In genomic region chr3:12886106-12886679, GRCh38 we compare ENCODE assay signal across 12 cellular contexts. TPM values are rescaled to one million over a fixed set of nuclear protein-coding genes. Genes with fewer than 3 reads are reported as not detected.
DNase-seq lines count a peak whose midpoint lies in the region; ATAC-seq, FAIRE-seq and TF ChIP-seq lines count a peak whose summit lies in the region.
"Had no signal": no experiment of that assay in that cellular context is flagged by ENCODE, and none has a peak within 500 bp of the region (broad histone marks: within the 10 kb centered on the region; RNA-seq: fewer than 3 reads in every experiment).

No MANE protein-coding gene starts in this region.

- H3K27ac ChIP-seq in GM12878 (ENCODE audit: control insufficient read depth, insufficient read depth) (peak overlapping the region; percentile 75), gastroesophageal sphincter (no peak overlapping the region), transverse colon (no peak overlapping the region)
- H3K27ac ChIP-seq: lower lobe of right lung, sigmoid colon, SK-N-MC had no signal

- H3K4me2 ChIP-seq in GM12878 (ENCODE audit: control insufficient read depth, insufficient read depth) = peak overlapping the region; percentile 90

- H3K4me1 ChIP-seq in GM12878 (ENCODE audit: control insufficient read depth, insufficient read depth, low read length) = peaks cover 50% of the 10 kb centered on the region
- peaks cover 0 to 22% (median 0%) of the 10 kb centered on the region in 3 donors for H3K4me1 ChIP-seq in gastroesophageal sphincter
- no peaks in the 10 kb centered on the region for H3K4me1 ChIP-seq in transverse colon
- H3K4me1 ChIP-seq: lower lobe of right lung had no signal

- RAD21 ChIA-PET in GM12878 (lab: Charles Lee; ENCODE audit: unreplicated experiment) = interaction anchor here (1.0 to 2.2 kb wide), 4 partner anchors 15 to 98 kb away, joined by 4 to 6 read pairs (median 4); partner anchors contain the start of gene RPL32

- FAIRE-seq in GM12878 (lab: Jason Lieb, UNC) = peak; percentile 84

- TF ChIP-seq EP300 in GM12878 (IDR thresholded peaks at IDR 0.05; ENCODE audit: borderline replicate concordance in 1 of 2, control insufficient read depth in 1 of 2, low read depth in 2 of 2, low read length in 2 of 2) (no peak), gastroesophageal sphincter (IDR thresholded peaks at IDR 0.05) (no peak), transverse colon (IDR thresholded peaks at IDR 0.05; ENCODE audit: low read depth) (no peak)

- H3K9me3 ChIP-seq in GM12878 (replicated peaks; ENCODE audit: control insufficient read depth, insufficient read depth, low read length) = no peaks in the 10 kb centered on the region; the same call in 2 of the 3 replicates
- H3K9me3 ChIP-seq in gastroesophageal sphincter = no peaks in the 10 kb centered on the region
- no peaks in the 10 kb centered on the region for H3K9me3 ChIP-seq in transverse colon
- H3K9me3 ChIP-seq: lower lobe of right lung, sigmoid colon had no signal

- no peak for TF ChIP-seq POLR2A in GM12878 (IDR thresholded peaks at IDR 0.05; ENCODE audit: low read depth, low read length)
- TF ChIP-seq POLR2A in gastroesophageal sphincter (IDR thresholded peaks at IDR 0.05) = no peak
- no peak for TF ChIP-seq POLR2A in transverse colon (IDR thresholded peaks at IDR 0.05)

- BruUV-seq in GM12878 (replicated peaks; lab: Mats Ljungman, UMichigan) = no TSS peak

- H3K9ac ChIP-seq in GM12878 (ENCODE audit: control insufficient read depth, insufficient read depth, low read length) = peak overlapping the region; percentile 45; the same call in 1 of the 2 replicates

- ATAC-seq in HG03108 (IDR thresholded peaks at IDR 0.05; ENCODE audit: unreplicated experiment) = peak; percentile 44
- peak; percentile 81 for ATAC-seq in GM12878
- ATAC-seq in stimulated activated naive CD8-positive, alpha-beta T cell treated with anti-CD3 and anti-CD28 coated beads, Interleukin-15, amount 100 ng/mL, for 72 hours = peak; percentile 73
- no peak for ATAC-seq in gastroesophageal sphincter
- ATAC-seq: lower lobe of right lung had no signal

- H3K4me3 ChIP-seq in GM12878 (no peak overlapping the region), gastroesophageal sphincter (no peak overlapping the region), transverse colon (no peak overlapping the region)
- H3K4me3 ChIP-seq: lower lobe of right lung, sigmoid colon, SK-N-MC had no signal

- H3K27ac Mint-ChIP-seq in activated naive CD4-positive, alpha-beta T cell treated with anti-CD3 and anti-CD28 coated beads for 36 hours = no peak overlapping the region
- peak overlapping the region; percentile 30 to 90 for H3K27ac Mint-ChIP-seq in stimulated activated naive CD8-positive, alpha-beta T cell treated with anti-CD3 and anti-CD28 coated beads, Interleukin-15, amount 100 ng/mL, for 72 hours

- intact Hi-C loops in activated naive CD4-positive, alpha-beta T cell treated with anti-CD3 and anti-CD28 coated beads for 36 hours (cut with micrococcal nuclease) = no loop called here
- intact Hi-C loops in GM12878 (cut with micrococcal nuclease; ENCODE audit: unreplicated experiment) (no loop called here), transverse colon (cut with DNase I; ENCODE audit: low total_unique reads) (no loop called here)

- WGBS in GM12878 (ENCODE audit: insufficient coverage, insufficient replicate concordance, low lambda C conversion rate, missing lambda C conversion rate) = 2% methylated on average over 10 of the region's 10 CpGs
- WGBS in gastroesophageal sphincter (ENCODE audit: low coverage in 1 of 2), 2 donors = 62 to 81% methylated on average over 4 to 6 of the region's 10 CpGs
- WGBS in transverse colon (ENCODE audit: low coverage in 1 of 2), 2 donors = 18 to 52% methylated on average over 5 to 10 of the region's 10 CpGs

- H2AFZ ChIP-seq in GM12878 (ENCODE audit: control insufficient read depth, low read depth, low read length) = peak overlapping the region; percentile 40

- H3K79me2 ChIP-seq in GM12878 (ENCODE audit: control insufficient read depth, insufficient read depth, low read length) = no peaks in the 10 kb centered on the region

- no peak for TF ChIP-seq RAD21 in GM12878 (IDR thresholded peaks at IDR 0.05; ENCODE audit: insufficient read depth, low read depth, low read length)

- no peak overlapping the region for H3K4me3 Mint-ChIP-seq in activated naive CD4-positive, alpha-beta T cell treated with anti-CD3 and anti-CD28 coated beads for 36 hours
- peak overlapping the region; percentile 57 to 62 for H3K4me3 Mint-ChIP-seq in stimulated activated naive CD8-positive, alpha-beta T cell treated with anti-CD3 and anti-CD28 coated beads, Interleukin-15, amount 100 ng/mL, for 72 hours

- peak; percentile 62 for DNase-seq in activated naive CD4-positive, alpha-beta T cell treated with anti-CD3 and anti-CD28 coated beads for 36 hours
- DNase-seq in activated naive CD4-positive, alpha-beta T cell (lab: John Stamatoyannopoulos, UW) = no peak
- DNase-seq in GM12878 (ENCODE audit: low read depth, low spot score) = no peak
- DNase-seq in stimulated activated naive CD8-positive, alpha-beta T cell treated with anti-CD3 and anti-CD28 coated beads, Interleukin-15, amount 100 ng/mL, for 72 hours = no peak
- DNase-seq in NCI-H2081 treated with DMSO at 0.1 percent for 48 hours (lab: John Stamatoyannopoulos, UW) = no peak
- DNase-seq in transverse colon = no peak
- DNase-seq: cortex of kidney, sigmoid colon had no signal

- H3K36me3 ChIP-seq in GM12878 (ENCODE audit: control insufficient read depth in 2 of 2, insufficient read depth in 2 of 2, low read length in 1 of 2) (no peaks in the 10 kb centered on the region), gastroesophageal sphincter (no peaks in the 10 kb centered on the region), transverse colon (no peaks in the 10 kb centered on the region)
- H3K36me3 ChIP-seq: lower lobe of right lung, sigmoid colon had no signal

- CTCF ChIA-PET in activated naive CD4-positive, alpha-beta T cell treated with anti-CD3 and anti-CD28 coated beads for 36 hours (lab: Charles Lee) = interaction anchor here (0.6 to 1.7 kb wide), 2 partner anchors 18 to 425 kb away, joined by 4 to 6 read pairs; no protein-coding TSS in a partner anchor
- CTCF ChIA-PET in GM12878 (lab: Yijun Ruan, JAX) = interaction anchor here (1.0 to 14.3 kb wide), 10 partner anchors 12 to 162 kb away, joined by 3 to 271 read pairs (median 4); partner anchors contain the start of gene RPL32

- no peaks in the 10 kb centered on the region for H4K20me1 ChIP-seq in GM12878 (ENCODE audit: control insufficient read depth, insufficient read depth)

- POLR2A ChIA-PET in GM12878 (lab: Charles Lee) = interaction anchor here (0.9 to 1.6 kb wide), 3 partner anchors 10 to 45 kb away, joined by 3 read pairs; partner anchors contain the start of gene RPL32

- no peaks in the 10 kb centered on the region for H3K36me3 Mint-ChIP-seq in activated naive CD4-positive, alpha-beta T cell treated with anti-CD3 and anti-CD28 coated beads for 36 hours (ENCODE audit: low read depth)

- H3K27me3 ChIP-seq in GM12878 (replicated peaks in 1 of 2; ENCODE audit: control insufficient read depth in 2 of 2, insufficient read depth in 2 of 2, low read length in 1 of 2) (no peaks in the 10 kb centered on the region), gastroesophageal sphincter (no peaks in the 10 kb centered on the region), transverse colon (peaks cover 18% of the 10 kb centered on the region)
- H3K27me3 ChIP-seq: sigmoid colon had no signal

- in situ Hi-C loops in GM12878 (cut with MboI) = no loop called here
- in situ Hi-C loops in transverse colon (cut with MboI; ENCODE audit: low pct_ligation_motif_present in 1 of 4, low pct_unique_long_range_greater_than_20kb in 1 of 4, low sequenced_read_pairs in 3 of 4) = no loop called here

- SMC1A ChIA-PET in GM12878 (lab: Charles Lee; ENCODE audit: uncharacterized antibody, unreplicated experiment) = interaction anchor here (2.1 to 8.4 kb wide), 2 partner anchors 18 to 161 kb away, joined by 4 to 103 read pairs; no protein-coding TSS in a partner anchor

- H3K4me1 Mint-ChIP-seq in activated naive CD4-positive, alpha-beta T cell treated with anti-CD3 and anti-CD28 coated beads for 36 hours (ENCODE audit: low read depth) = peaks cover 12% of the 10 kb centered on the region
- H3K4me1 Mint-ChIP-seq in stimulated activated naive CD8-positive, alpha-beta T cell treated with anti-CD3 and anti-CD28 coated beads, Interleukin-15, amount 100 ng/mL, for 72 hours = peaks cover 19% of the 10 kb centered on the region

- H3K27me3 Mint-ChIP-seq in activated naive CD4-positive, alpha-beta T cell treated with anti-CD3 and anti-CD28 coated beads for 36 hours (ENCODE audit: low read depth) = no peaks in the 10 kb centered on the region
- peaks cover 36% of the 10 kb centered on the region for H3K27me3 Mint-ChIP-seq in stimulated activated naive CD8-positive, alpha-beta T cell treated with anti-CD3 and anti-CD28 coated beads, Interleukin-15, amount 100 ng/mL, for 72 hours

- H3K9me3 Mint-ChIP-seq in activated naive CD4-positive, alpha-beta T cell treated with anti-CD3 and anti-CD28 coated beads for 36 hours = no peaks in the 10 kb centered on the region
- H3K9me3 Mint-ChIP-seq in stimulated activated naive CD8-positive, alpha-beta T cell treated with anti-CD3 and anti-CD28 coated beads, Interleukin-15, amount 100 ng/mL, for 72 hours = no peaks in the 10 kb centered on the region

- no peak for TF ChIP-seq CTCF in GM12878 (IDR thresholded peaks at IDR 0.05 in 2 of 3, conservative IDR thresholded peaks at IDR 0.05 in 1 of 3; ENCODE audit: control insufficient read depth in 2 of 3, extremely low read depth in 1 of 3, insufficient read depth in 1 of 3, low read depth in 3 of 3, low read length in 3 of 3)
- no peak for TF ChIP-seq CTCF in gastroesophageal sphincter (IDR thresholded peaks at IDR 0.05)
- no peak for TF ChIP-seq CTCF in transverse colon (IDR thresholded peaks at IDR 0.05)

RNA-seq across cellular contexts. Expression of gene RPL32, which starts 44.8 kb away (rescaled TPM):
- 1,000 to 10,000 TPM; 3,385 to 3,704 TPM for total RNA-seq in activated naive CD4-positive, alpha-beta T cell treated with anti-CD3 and anti-CD28 coated beads for 36 hours
- 220 and 242 TPM in 2 replicates for total RNA-seq in GM12878 (2013; cell fraction: nucleolus; rRNA removed)
- total RNA-seq in GM12878 (2014; rRNA removed) (2,707 and 2,818 TPM in 2 replicates), GM12878 (2014; rRNA removed; fragmentation: Illumina TruSeq; extraction: Trizol) (3,926 and 3,952 TPM in 2 replicates), GM12878 (2021) (2,298 and 2,376 TPM in 2 replicates), gastroesophageal sphincter (100 to 1,000 TPM; 679 to 924 (median 775) TPM), transverse colon (100 to 1,000 TPM; 373 to 937 (median 550) TPM)
- 3,831 TPM for polyA plus RNA-seq in GM12878 (2011; ENCODE audit: low read depth)
- polyA plus RNA-seq in GM12878 (2011; rRNA removed) (3,443 and 3,447 TPM in 2 replicates), GM12878 (2014; fragmentation: Illumina TruSeq; extraction: Trizol) (5,147 and 5,597 TPM in 2 replicates), GM12878 (2014; fragmentation: Nextera tagmentation; extraction: Ambion mirVana) (1,000 to 10,000 TPM; 3,252 to 3,662 TPM), GM12878 (2014; rRNA removed) (4,075 and 4,194 TPM in 2 replicates), GM12878 (2016; fragmentation: Nextera tagmentation; extraction: Ambion mirVana) (1,000 to 10,000 TPM; 1,533 to 1,667 TPM)
- 2,094 and 3,074 TPM in 2 replicates for polyA plus RNA-seq in GM12878 (2011; cell fraction: cytosol; rRNA removed)
- polyA plus RNA-seq in GM12878 (2011; cell fraction: nucleus; rRNA removed) = 755 and 1,231 TPM in 2 replicates
- polyA plus RNA-seq in GM12878 (2012) = 5,378 and 5,555 TPM in 2 replicates
- polyA minus RNA-seq in GM12878 (2011; rRNA and poly(A)+ RNA removed) = 1,701 and 1,707 TPM in 2 replicates
- 779 and 848 TPM in 2 replicates for polyA minus RNA-seq in GM12878 (2011; cell fraction: cytosol; rRNA and poly(A)+ RNA removed)
- 190 and 283 TPM in 2 replicates for polyA minus RNA-seq in GM12878 (2011; cell fraction: nucleus; rRNA and poly(A)+ RNA removed)
